10 cellular contexts compared by ENCODE assay signal in the genomic region with DNA sequence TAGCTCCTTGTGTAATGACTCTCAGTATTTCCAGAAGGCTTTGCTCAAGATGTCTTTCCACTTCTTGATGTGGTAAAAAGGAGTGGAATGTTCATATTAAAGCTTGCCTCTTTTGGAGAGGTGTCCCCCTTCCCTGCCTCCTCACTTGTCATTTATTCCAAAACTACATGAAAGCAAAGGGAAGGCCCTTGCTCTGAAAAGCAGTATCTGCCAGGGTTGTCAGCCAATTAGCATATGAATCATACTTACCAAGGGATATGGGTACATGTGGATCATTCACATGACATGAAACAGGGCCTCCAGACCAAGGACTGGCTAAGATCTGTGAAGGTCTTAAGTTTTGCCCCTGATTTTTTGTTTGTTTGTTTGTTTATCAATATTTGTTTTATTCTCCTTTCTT. TPM values are rescaled to one million over a fixed set of nuclear protein-coding genes. Genes with fewer than 3 reads are reported as not detected.
DNase-seq lines count a peak whose midpoint lies in the region; ATAC-seq and TF ChIP-seq lines count a peak whose summit lies in the region.
"Had no signal": no experiment of that assay in that cellular context is flagged by ENCODE, and none has a peak within 500 bp of the region (broad histone marks: within the 10 kb centered on the region; RNA-seq: fewer than 3 reads in every experiment).

No MANE protein-coding gene starts in this region.

- H3K9me3 ChIP-seq in tibial artery, result no peaks in the 10 kb centered on the region

- peaks cover 0 to 14% of the 10 kb centered on the region in 2 donors for H3K36me3 Mint-ChIP-seq in activated naive CD4-positive, alpha-beta T cell treated with anti-CD3 and anti-CD28 coated beads, Interleukin-2, amount 50 U/mL, for 72 hours
- H3K36me3 Mint-ChIP-seq in activated CD8-positive, alpha-beta T cell treated with anti-CD3 and anti-CD28 coated beads, Interleukin-2, amount 10 ng/mL, durations not matched to agents 7 days and 5 days (ENCODE audit: low read depth), result peaks cover 22% of the 10 kb centered on the region

- peaks cover 0 to 77% (median 48%) of the 10 kb centered on the region in 4 donors for H3K4me1 ChIP-seq in tibial artery

- TF ChIP-seq CTCF in fibroblast of villous mesenchyme (IDR thresholded peaks at IDR 0.05; ENCODE audit: insufficient read depth, low read depth, low read length) (no peak), tibial artery (IDR thresholded peaks at IDR 0.05) (no peak)

- CTCF ChIA-PET in activated CD8-positive, alpha-beta T cell treated with anti-CD3 and anti-CD28 coated beads, Interleukin-2, amount 10 ng/mL, durations not matched to agents 7 days and 5 days (lab: Charles Lee), result interaction anchor here (1.3 to 2.0 kb wide), 2 partner anchors 43 to 48 kb away, joined by 6 to 11 read pairs; no protein-coding TSS in a partner anchor

- H3K27me3 ChIP-seq in tibial artery, result no peaks in the 10 kb centered on the region

- intact Hi-C loops in tibial artery (cut with DNase I; ENCODE audit: low total_unique reads), result no loop called here

- H3K9me3 Mint-ChIP-seq in activated naive CD4-positive, alpha-beta T cell treated with anti-CD3 and anti-CD28 coated beads, Interleukin-2, amount 50 U/mL, for 72 hours, result peaks cover 3 to 14% of the 10 kb centered on the region in 2 donors
- H3K9me3 Mint-ChIP-seq in activated CD8-positive, alpha-beta T cell treated with anti-CD3 and anti-CD28 coated beads, Interleukin-2, amount 10 ng/mL, durations not matched to agents 7 days and 5 days (ENCODE audit: insufficient read depth), result no peaks in the 10 kb centered on the region

- POLR2A ChIA-PET in activated CD8-positive, alpha-beta T cell treated with anti-CD3 and anti-CD28 coated beads, Interleukin-2, amount 10 ng/mL, durations not matched to agents 7 days and 5 days (lab: Charles Lee), result interaction anchor here (1.4 kb wide), 1 partner anchor 17 kb away, joined by 5 read pairs; no protein-coding TSS in a partner anchor

- H3K27ac ChIP-seq in tibial artery, result peak overlapping the region; percentile 59 to 64

- H3K4me3 ChIP-seq in fibroblast of villous mesenchyme (ENCODE audit: low read depth, low read length) (no peak overlapping the region), tibial artery (no peak overlapping the region)

- no peak overlapping the region for H3K27ac Mint-ChIP-seq in activated naive CD4-positive, alpha-beta T cell treated with anti-CD3 and anti-CD28 coated beads, Interleukin-2, amount 50 U/mL, for 72 hours
- no peak overlapping the region for H3K27ac Mint-ChIP-seq in activated CD8-positive, alpha-beta T cell treated with anti-CD3 and anti-CD28 coated beads, Interleukin-2, amount 10 ng/mL, durations not matched to agents 7 days and 5 days
- H3K27ac Mint-ChIP-seq: nephron had no signal

- H3K27me3 Mint-ChIP-seq in activated CD8-positive, alpha-beta T cell treated with anti-CD3 and anti-CD28 coated beads, Interleukin-2, amount 10 ng/mL, durations not matched to agents 7 days and 5 days (ENCODE audit: low read depth), result no peaks in the 10 kb centered on the region

- ATAC-seq in activated naive CD4-positive, alpha-beta T cell treated with anti-CD3 and anti-CD28 coated beads, Interleukin-2, amount 50 U/mL, for 72 hours, result peak; percentile 70 to 79
- peak; percentile 21 for ATAC-seq in activated CD8-positive, alpha-beta T cell treated with anti-CD3 and anti-CD28 coated beads, Interleukin-2, amount 10 ng/mL, durations not matched to agents 7 days and 5 days
- no peak for ATAC-seq in HG03432 (IDR thresholded peaks at IDR 0.05; ENCODE audit: unreplicated experiment)

- H3K4me3 Mint-ChIP-seq in activated CD8-positive, alpha-beta T cell treated with anti-CD3 and anti-CD28 coated beads, Interleukin-2, amount 10 ng/mL, durations not matched to agents 7 days and 5 days, result no peak overlapping the region
- H3K4me3 Mint-ChIP-seq: nephron had no signal

- H3K4me1 Mint-ChIP-seq in activated CD8-positive, alpha-beta T cell treated with anti-CD3 and anti-CD28 coated beads, Interleukin-2, amount 10 ng/mL, durations not matched to agents 7 days and 5 days (ENCODE audit: low read depth), result peaks cover 60% of the 10 kb centered on the region

- no peaks in the 10 kb centered on the region for H3K36me3 ChIP-seq in tibial artery

- DNase-seq in activated naive CD4-positive, alpha-beta T cell treated with anti-CD3 and anti-CD28 coated beads, Interleukin-2, amount 50 U/mL, for 72 hours (ENCODE audit: low spot score in 2 of 2), result no peak
- DNase-seq in activated naive CD4-positive, alpha-beta T cell treated with anti-CD3 and anti-CD28 coated beads, Interleukin-2, amount 50 U/mL, for 16 hours, result no peak
- no peak for DNase-seq in activated CD8-positive, alpha-beta T cell treated with anti-CD3 and anti-CD28 coated beads, Interleukin-2, amount 10 ng/mL, durations not matched to agents 7 days and 5 days
- DNase-seq in fibroblast of villous mesenchyme (ENCODE audit: low read depth) (peak; percentile 44), tibial artery (no peak), inferior parietal cortex (ENCODE audit: extremely low spot score) (no peak), ureter (ENCODE audit: low spot score) (no peak)
- DNase-seq: NCI-H510A treated with DMSO at 0.1 percent for 48 hours had no signal

RNA-seq across cellular contexts. Expression of gene ANXA4, which starts 31.3 kb away (rescaled TPM):
- total RNA-seq in activated naive CD4-positive, alpha-beta T cell treated with anti-CD3 and anti-CD28 coated beads, Interleukin-2, amount 50 U/mL, for 72 hours, result 10 to 100 TPM; 22.4 to 32.0 TPM
- total RNA-seq in activated CD8-positive, alpha-beta T cell treated with anti-CD3 and anti-CD28 coated beads, Interleukin-2, amount 10 ng/mL, durations not matched to agents 7 days and 5 days, result 10 to 100 TPM; 53.5 to 59.5 TPM
- total RNA-seq in fibroblast of villous mesenchyme, result 27.1 and 35.8 TPM in 2 replicates
- 169 TPM for total RNA-seq in ureter

RNA-seq across cellular contexts. Expression of gene GMCL1, which starts 56.3 kb away (rescaled TPM):
- total RNA-seq in activated naive CD4-positive, alpha-beta T cell treated with anti-CD3 and anti-CD28 coated beads, Interleukin-2, amount 50 U/mL, for 72 hours, result 10 to 100 TPM; 22.8 to 44.9 TPM
- total RNA-seq in activated CD8-positive, alpha-beta T cell treated with anti-CD3 and anti-CD28 coated beads, Interleukin-2, amount 10 ng/mL, durations not matched to agents 7 days and 5 days, result 10 to 100 TPM; 25.4 to 31.6 TPM
- total RNA-seq in fibroblast of villous mesenchyme (6.8 and 12.5 TPM in 2 replicates), ureter (18.5 TPM)
